Comparison of ENCODE assay signal across 9 cellular contexts in genomic region chr14:100476012-100476822, GRCh38.
DNase-seq lines count a peak whose midpoint lies in the region; TF ChIP-seq lines count a peak whose summit lies in the region.
"Had no signal": no experiment of that assay in that cellular context is flagged by ENCODE, and none has a peak within 500 bp of the region (broad histone marks: within the 10 kb centered on the region; RNA-seq: fewer than 3 reads in every experiment).

No MANE protein-coding gene starts in this region.

- H3K4me3 ChIP-seq in HFF-Myc (replicated peaks; ENCODE audit: low read depth, low read length) (no peak overlapping the region), PC-9 (peak overlapping the region; percentile 41; the same call in 1 of the 2 replicates), fibroblast of mammary gland (ENCODE audit: control insufficient read depth, low read depth, low read length) (no peak overlapping the region), skeletal muscle tissue (ENCODE audit: low read length in 3 of 3) (peak overlapping the region in 1 of 3 donors; percentile 13), esophagus muscularis mucosa (no peak overlapping the region)

- no peaks in the 10 kb centered on the region for H3K79me2 ChIP-seq in PC-9 (ENCODE audit: low read depth)

- WGBS in esophagus muscularis mucosa = 95% methylated on average over 14 of the region's 14 CpGs

- TF ChIP-seq POLR2A in esophagus muscularis mucosa (IDR thresholded peaks at IDR 0.05; ENCODE audit: low read depth) = no peak

- H3K36me3 ChIP-seq in PC-9 (ENCODE audit: low read depth) (no peaks in the 10 kb centered on the region), skeletal muscle tissue (ENCODE audit: control insufficient read depth in 3 of 3, insufficient read depth in 3 of 3, low read length in 3 of 3) (no peaks in the 10 kb centered on the region), esophagus muscularis mucosa (peaks cover 0 to 5% (median 0%) of the 10 kb centered on the region in 4 donors)

- POLR2A ChIA-PET in PC-9 (lab: Charles Lee; ENCODE audit: unreplicated experiment) = no interaction called here

- no peak for TF ChIP-seq CTCF in HFF-Myc (IDR thresholded peaks at IDR 0.05; ENCODE audit: low read depth, low read length, missing control alignments)
- TF ChIP-seq CTCF in PC-9 (conservative IDR thresholded peaks at IDR 0.05) = no peak
- TF ChIP-seq CTCF in fibroblast of mammary gland (conservative IDR thresholded peaks at IDR 0.05; ENCODE audit: control insufficient read depth, insufficient read depth, low read depth, low read length) = no peak
- TF ChIP-seq CTCF in esophagus muscularis mucosa (IDR thresholded peaks at IDR 0.05) = no peak

- no peak for TF ChIP-seq EP300 in esophagus muscularis mucosa (IDR thresholded peaks at IDR 0.05)

- H3K9ac ChIP-seq in skeletal muscle tissue (ENCODE audit: low read depth in 1 of 3, low read length in 3 of 3) = peak overlapping the region in 1 of 3 donors; percentile 50

- H2AFZ ChIP-seq in PC-9 = no peak overlapping the region

- H3K4me2 ChIP-seq in PC-9 = peak overlapping the region; percentile 76

- H3F3A ChIP-seq in PC-9 (ENCODE audit: insufficient read depth, low read depth) = peaks cover 36% of the 10 kb centered on the region

- CTCF ChIA-PET in PC-9 (lab: Charles Lee) = interaction anchor here (0.9 kb wide), 1 partner anchor 36 kb away, joined by 3 read pairs; no protein-coding TSS in a partner anchor

- H3K27ac ChIP-seq in PC-9 (peak overlapping the region; percentile 89), skeletal muscle tissue (ENCODE audit: low read depth, low read length) (peak overlapping the region; percentile 59), esophagus muscularis mucosa (replicated peaks in 1 of 4) (no peak overlapping the region)

- DNase-seq in HFF-Myc (ENCODE audit: extremely low read depth, low read depth) (peak; percentile 52), PC-9 (peak; percentile 17 to 97), fibroblast of mammary gland (ENCODE audit: low read depth) (peak; percentile 96), iPS-NIHi11 (ENCODE audit: low spot score) (no peak), SW 1271 (lab: John Stamatoyannopoulos, UW) (no peak), esophagus muscularis mucosa (ENCODE audit: extremely low spot score) (no peak)
- no peak for DNase-seq in stimulated activated CD4-positive, alpha-beta T cell treated with anti-CD3 and anti-CD28 coated beads, Interleukin-4, amount 100 ng/mL, for 24 hours
- DNase-seq: activated T-cell treated with anti-CD3 and anti-CD28 coated beads for 4 hours had no signal

- no TSS peak for BruUV-seq in PC-9 (replicated peaks; lab: Mats Ljungman, UMichigan)

- H4K20me1 ChIP-seq in PC-9 (ENCODE audit: insufficient read depth) = no peaks in the 10 kb centered on the region

- no peaks in the 10 kb centered on the region for H3K27me3 ChIP-seq in PC-9 (ENCODE audit: insufficient read depth, low read depth)
- H3K27me3 ChIP-seq in skeletal muscle tissue (ENCODE audit: control insufficient read depth in 3 of 3, insufficient read depth in 3 of 3, low read length in 3 of 3) = no peaks in the 10 kb centered on the region
- no peaks in the 10 kb centered on the region for H3K27me3 ChIP-seq in esophagus muscularis mucosa

- H3K9me3 ChIP-seq in PC-9 (ENCODE audit: insufficient read depth, low read depth) = no peaks in the 10 kb centered on the region
- no peaks in the 10 kb centered on the region for H3K9me3 ChIP-seq in skeletal muscle tissue (ENCODE audit: control insufficient read depth in 3 of 3, low read length in 3 of 3)
- no peaks in the 10 kb centered on the region for H3K9me3 ChIP-seq in esophagus muscularis mucosa

- intact Hi-C loops in PC-9 (cut with micrococcal nuclease; ENCODE audit: unreplicated experiment) (no loop called here), esophagus muscularis mucosa (cut with DNase I) (no loop called here)

- H3K4me1 ChIP-seq in PC-9 (replicated peaks; ENCODE audit: insufficient read depth) = peaks cover 46% of the 10 kb centered on the region
- peaks cover 13 to 36% (median 30%) of the 10 kb centered on the region in 3 donors for H3K4me1 ChIP-seq in skeletal muscle tissue (ENCODE audit: control insufficient read depth in 3 of 3, insufficient read depth in 3 of 3, low read length in 3 of 3)
- H3K4me1 ChIP-seq in esophagus muscularis mucosa = peaks cover 0 to 9% (median 0%) of the 10 kb centered on the region in 4 donors

- H3K9me2 ChIP-seq in PC-9 (ENCODE audit: insufficient read depth) = no peaks in the 10 kb centered on the region

Comparison
In these comparisons a context has a peak if more than half of its experiments do, and no peak if none do; other contexts are left out.
1. DNase-seq: peak in HFF-Myc (single experiment), PC-9 (2 of 2) and fibroblast of mammary gland (single experiment); none in iPS-NIHi11 (single experiment), stimulated activated CD4-positive, alpha-beta T cell treated with anti-CD3 and anti-CD28 coated beads, Interleukin-4, amount 100 ng/mL, for 24 hours (single experiment), SW 1271 (0 of 2) and esophagus muscularis mucosa (single experiment).
2. H3K27ac ChIP-seq: peak in PC-9 (single experiment) and skeletal muscle tissue (single experiment); none in esophagus muscularis mucosa (0 of 4).